ENCODE assay signal across 13 cellular contexts in genomic region chrX:1466232-1466661, GRCh38. TPM values are rescaled to one million over a fixed set of nuclear protein-coding genes. Genes with fewer than 3 reads are reported as not detected.
DNase-seq lines count a peak whose midpoint lies in the region; ATAC-seq lines count a peak whose summit lies in the region.
"Had no signal": no experiment of that assay in that cellular context is flagged by ENCODE, and none has a peak within 500 bp of the region (broad histone marks: within the 10 kb centered on the region; RNA-seq: fewer than 3 reads in every experiment).

No MANE protein-coding gene starts in this region.

- H3K36me3 ChIP-seq in iPS-20b (ENCODE audit: insufficient read depth, low read depth, low read length): no peaks in the 10 kb centered on the region
- H3K36me3 ChIP-seq in MG63: no peaks in the 10 kb centered on the region
- H3K36me3 ChIP-seq: right lobe of liver had no signal

- H3K4me1 Mint-ChIP-seq in activated T-cell treated with anti-CD3 and anti-CD28 coated beads, Interleukin-2, amount 50 U/mL, for 4 hours (ENCODE audit: low read depth): peaks cover 85% of the 10 kb centered on the region
- H3K4me1 Mint-ChIP-seq in activated CD4-positive, alpha-beta memory T cell treated with anti-CD3 and anti-CD28 coated beads, Interleukin-2, amount 10 ng/mL, durations not matched to agents 7 days and 5 days: peaks cover 88% of the 10 kb centered on the region
- peaks cover 91% of the 10 kb centered on the region for H3K4me1 Mint-ChIP-seq in stimulated activated naive CD8-positive, alpha-beta T cell treated with anti-CD3 and anti-CD28 coated beads, Interleukin-15, amount 100 ng/mL, for 72 hours

- H3K27me3 Mint-ChIP-seq in activated T-cell treated with anti-CD3 and anti-CD28 coated beads, Interleukin-2, amount 50 U/mL, for 4 hours (ENCODE audit: low read depth): no peaks in the 10 kb centered on the region
- no peaks in the 10 kb centered on the region for H3K27me3 Mint-ChIP-seq in activated CD4-positive, alpha-beta memory T cell treated with anti-CD3 and anti-CD28 coated beads, Interleukin-2, amount 10 ng/mL, durations not matched to agents 7 days and 5 days
- no peaks in the 10 kb centered on the region for H3K27me3 Mint-ChIP-seq in stimulated activated naive CD8-positive, alpha-beta T cell treated with anti-CD3 and anti-CD28 coated beads, Interleukin-15, amount 100 ng/mL, for 72 hours

- CTCF ChIA-PET in activated CD4-positive, alpha-beta memory T cell treated with anti-CD3 and anti-CD28 coated beads, Interleukin-2, amount 10 ng/mL, durations not matched to agents 7 days and 5 days (lab: Charles Lee): no interaction called here

- H3K4me3 ChIP-seq in iPS-20b (ENCODE audit: low read length): peak overlapping the region; percentile 43; the same call in 1 of the 2 replicates
- no peak overlapping the region for H3K4me3 ChIP-seq in MG63
- H3K4me3 ChIP-seq: right lobe of liver had no signal

- no peaks in the 10 kb centered on the region for H3K9me3 Mint-ChIP-seq in activated T-cell treated with anti-CD3 and anti-CD28 coated beads, Interleukin-2, amount 50 U/mL, for 4 hours
- no peaks in the 10 kb centered on the region for H3K9me3 Mint-ChIP-seq in activated CD4-positive, alpha-beta memory T cell treated with anti-CD3 and anti-CD28 coated beads, Interleukin-2, amount 10 ng/mL, durations not matched to agents 7 days and 5 days
- H3K9me3 Mint-ChIP-seq in stimulated activated naive CD8-positive, alpha-beta T cell treated with anti-CD3 and anti-CD28 coated beads, Interleukin-15, amount 100 ng/mL, for 72 hours: no peaks in the 10 kb centered on the region

- no peaks in the 10 kb centered on the region for H3K4me1 ChIP-seq in iPS-20b (ENCODE audit: insufficient read depth, low read length)
- H3K4me1 ChIP-seq: right lobe of liver had no signal

- H3K9ac ChIP-seq in iPS-20b (ENCODE audit: low read depth, low read length): no peak overlapping the region

- H3K36me3 Mint-ChIP-seq in activated T-cell treated with anti-CD3 and anti-CD28 coated beads, Interleukin-2, amount 50 U/mL, for 4 hours (ENCODE audit: insufficient read depth): peaks cover 12% of the 10 kb centered on the region
- peaks cover 76% of the 10 kb centered on the region for H3K36me3 Mint-ChIP-seq in activated CD4-positive, alpha-beta memory T cell treated with anti-CD3 and anti-CD28 coated beads, Interleukin-2, amount 10 ng/mL, durations not matched to agents 7 days and 5 days (ENCODE audit: low read depth)

- POLR2A ChIA-PET in activated CD4-positive, alpha-beta memory T cell treated with anti-CD3 and anti-CD28 coated beads, Interleukin-2, amount 10 ng/mL, durations not matched to agents 7 days and 5 days (lab: Charles Lee): no interaction called here

- H3K9me3 ChIP-seq in iPS-20b (ENCODE audit: insufficient read depth, low read depth, low read length) (no peaks in the 10 kb centered on the region), MG63 (no peaks in the 10 kb centered on the region)
- H3K9me3 ChIP-seq: heart right ventricle, right lobe of liver had no signal

- H3K27ac ChIP-seq in iPS-20b (ENCODE audit: low read length): no peak overlapping the region
- H3K27ac ChIP-seq: right lobe of liver had no signal

- peak overlapping the region; percentile 92 for H3K27ac Mint-ChIP-seq in activated CD4-positive, alpha-beta memory T cell treated with anti-CD3 and anti-CD28 coated beads, Interleukin-2, amount 10 ng/mL, durations not matched to agents 7 days and 5 days
- no peak overlapping the region for H3K27ac Mint-ChIP-seq in stimulated activated naive CD8-positive, alpha-beta T cell treated with anti-CD3 and anti-CD28 coated beads, Interleukin-15, amount 100 ng/mL, for 72 hours

- DNase-seq in activated T-cell treated with anti-CD3 and anti-CD28 coated beads, Interleukin-2, amount 50 U/mL, for 4 hours: no peak
- DNase-seq in activated T-cell treated with anti-CD3 and anti-CD28 coated beads for 4 hours (no peak), MG63 (no peak), T-helper 9 cell (no peak)
- DNase-seq in activated CD4-positive, alpha-beta memory T cell treated with anti-CD3 and anti-CD28 coated beads, Interleukin-2, amount 10 ng/mL, durations not matched to agents 7 days and 5 days: peak; percentile 17
- DNase-seq in stimulated activated naive CD8-positive, alpha-beta T cell treated with anti-CD3 and anti-CD28 coated beads, Interleukin-15, amount 100 ng/mL, for 72 hours: peak in 1 of 2 donors; percentile 15
- DNase-seq: MV-4-11, NCI-H510A treated with DMSO at 0.1 percent for 48 hours, SHP77 had no signal

- ATAC-seq in activated T-cell treated with anti-CD3 and anti-CD28 coated beads, Interleukin-2, amount 50 U/mL, for 4 hours: no peak
- ATAC-seq in stimulated activated naive CD8-positive, alpha-beta T cell treated with anti-CD3 and anti-CD28 coated beads, Interleukin-15, amount 100 ng/mL, for 72 hours: no peak
- no peak for ATAC-seq in esophagus mucosa
- ATAC-seq: heart right ventricle, right lobe of liver had no signal

- H3K27me3 ChIP-seq in iPS-20b (ENCODE audit: insufficient read depth, low read length) (peaks cover 47% of the 10 kb centered on the region; the same call in 1 of the 2 replicates), MG63 (peaks cover 5% of the 10 kb centered on the region)
- H3K27me3 ChIP-seq: right lobe of liver had no signal

- H3K4me3 Mint-ChIP-seq in activated T-cell treated with anti-CD3 and anti-CD28 coated beads, Interleukin-2, amount 50 U/mL, for 4 hours: peak overlapping the region; percentile 35
- peak overlapping the region; percentile 85 for H3K4me3 Mint-ChIP-seq in activated CD4-positive, alpha-beta memory T cell treated with anti-CD3 and anti-CD28 coated beads, Interleukin-2, amount 10 ng/mL, durations not matched to agents 7 days and 5 days
- peak overlapping the region; percentile 63 to 67 for H3K4me3 Mint-ChIP-seq in stimulated activated naive CD8-positive, alpha-beta T cell treated with anti-CD3 and anti-CD28 coated beads, Interleukin-15, amount 100 ng/mL, for 72 hours

RNA-seq across cellular contexts. Expression of gene ASMTL, which starts 13.5 kb away (rescaled TPM):
- 10 to 100 TPM; 33.0 to 53.2 (median 36.9) TPM for total RNA-seq in activated T-cell treated with anti-CD3 and anti-CD28 coated beads, Interleukin-2, amount 50 U/mL, for 4 hours
- 10 to 100 TPM; 62.2 to 63.3 TPM for total RNA-seq in activated CD4-positive, alpha-beta memory T cell treated with anti-CD3 and anti-CD28 coated beads, Interleukin-2, amount 10 ng/mL, durations not matched to agents 7 days and 5 days
- 29.3 and 60.9 TPM in 2 replicates for total RNA-seq in MG63 (2014; rRNA removed; shearing (Covaris generic); ENCODE audit: low replicate concordance)
- total RNA-seq in esophagus mucosa: 8.1 TPM

Comparison
In these comparisons a context has a peak if more than half of its experiments do, and no peak if none do; other contexts are left out.
1. H3K4me3 Mint-ChIP-seq: peak in every context shown above with its lines; median percentile 85 in activated CD4-positive, alpha-beta memory T cell treated with anti-CD3 and anti-CD28 coated beads, Interleukin-2, amount 10 ng/mL, durations not matched to agents 7 days and 5 days; 65 in stimulated activated naive CD8-positive, alpha-beta T cell treated with anti-CD3 and anti-CD28 coated beads, Interleukin-15, amount 100 ng/mL, for 72 hours; 35 in activated T-cell treated with anti-CD3 and anti-CD28 coated beads, Interleukin-2, amount 50 U/mL, for 4 hours.